31 cellular contexts compared by ENCODE assay signal in genomic region chr6:91911945-91912344, GRCh38.
DNase-seq lines count a peak whose midpoint lies in the region; ATAC-seq and TF ChIP-seq lines count a peak whose summit lies in the region.
"Had no signal": no experiment of that assay in that cellular context is flagged by ENCODE, and none has a peak within 500 bp of the region (broad histone marks: within the 10 kb centered on the region; RNA-seq: fewer than 3 reads in every experiment).

No MANE protein-coding gene starts in this region.

- no peak overlapping the region for H2AFZ ChIP-seq in SK-N-SH (ENCODE audit: low read depth)
- no peak overlapping the region for H2AFZ ChIP-seq in PC-3 (ENCODE audit: low read length)

- H3K27ac ChIP-seq in SK-N-SH (ENCODE audit: low read depth in 2 of 2, low read length in 1 of 2): no peak overlapping the region
- H3K27ac ChIP-seq in PC-3 (ENCODE audit: low read length): no peak overlapping the region
- H3K27ac ChIP-seq: 22Rv1; A549; BLaER1; BLaER1 treated with 17β-estradiol and CSF1 and Interleukin-3, amounts not matched to agents 10 nM and 100 nM; C4-2B had no signal

- TF ChIP-seq EP300 in SK-N-SH (IDR thresholded peaks at IDR 0.05; ENCODE audit: borderline replicate concordance in 1 of 2, low read depth in 1 of 2, low read length in 1 of 2): no peak

- H3F3A ChIP-seq in SK-N-SH (replicated peaks; ENCODE audit: insufficient read depth) (no peaks in the 10 kb centered on the region), PC-3 (ENCODE audit: low read length, unreplicated experiment) (no peaks in the 10 kb centered on the region)

- BruUV-seq in PC-3 (replicated peaks; lab: Mats Ljungman, UMichigan): no TSS peak

- CTCF ChIA-PET in SK-N-SH (lab: Yijun Ruan, JAX) (interaction anchor here (0.8 kb wide), 1 partner anchor 15 kb away, joined by 3 read pairs; no protein-coding TSS in a partner anchor), PC-3 (lab: Charles Lee) (no interaction called here)

- H4K20me1 ChIP-seq in SK-N-SH (ENCODE audit: insufficient read depth) (no peaks in the 10 kb centered on the region), PC-3 (ENCODE audit: low read length) (no peaks in the 10 kb centered on the region)
- H4K20me1 ChIP-seq: BLaER1; BLaER1 treated with 17β-estradiol and CSF1 and Interleukin-3, amounts not matched to agents 10 nM and 100 nM had no signal

- POLR2A ChIA-PET in SK-N-SH (lab: Yijun Ruan, JAX) (no interaction called here), PC-3 (lab: Charles Lee; ENCODE audit: unreplicated experiment) (no interaction called here)

- no peak for TF ChIP-seq RAD21 in SK-N-SH (IDR thresholded peaks at IDR 0.05; ENCODE audit: low read length)

- H3K4me2 ChIP-seq in SK-N-SH (no peak overlapping the region), PC-3 (ENCODE audit: low read length) (no peak overlapping the region)
- H3K4me2 ChIP-seq: A549; BLaER1; BLaER1 treated with 17β-estradiol and CSF1 and Interleukin-3, amounts not matched to agents 10 nM and 100 nM had no signal

- TF ChIP-seq CTCF in SK-N-SH (IDR thresholded peaks at IDR 0.05) (no peak), PC-3 (conservative IDR thresholded peaks at IDR 0.05; ENCODE audit: low read depth, low read length) (no peak)

- intact Hi-C loops in PC-3 (cut with micrococcal nuclease): no loop called here

- 0% methylated on average over 2 of the region's 2 CpGs for WGBS in SK-N-SH (ENCODE audit: low lambda C conversion rate)

- H3K36me3 ChIP-seq in SK-N-SH (replicated peaks in 1 of 2; ENCODE audit: control insufficient read depth in 1 of 2, insufficient read depth in 2 of 2, low read length in 1 of 2) (no peaks in the 10 kb centered on the region), PC-3 (ENCODE audit: low read depth, low read length) (no peaks in the 10 kb centered on the region)
- H3K36me3 ChIP-seq: BE2C; BLaER1; BLaER1 treated with 17β-estradiol and CSF1 and Interleukin-3, amounts not matched to agents 10 nM and 100 nM had no signal

- H3K4me3 ChIP-seq in SK-N-SH (ENCODE audit: low read depth in 2 of 2, low read length in 1 of 2): no peak overlapping the region
- no peak overlapping the region for H3K4me3 ChIP-seq in PC-3 (ENCODE audit: low read length)
- H3K4me3 ChIP-seq: A549; BLaER1; BLaER1 treated with 17β-estradiol and CSF1 and Interleukin-3, amounts not matched to agents 10 nM and 100 nM had no signal

- peak; percentile 59 for DNase-seq in SK-N-DZ (ENCODE audit: low spot score)
- peak; percentile 26 for DNase-seq in SK-N-SH
- no peak for DNase-seq in activated CD8-positive, alpha-beta memory T cell treated with anti-CD3 and anti-CD28 coated beads, Interleukin-2, amount 50 U/mL, for 4 hours
- DNase-seq in kidney glomerular epithelial cell (lab: John Stamatoyannopoulos, UW): no peak
- DNase-seq in PC-3: no peak
- DNase-seq: 8988T; ACHN; AML-193; BE2C; C1 segment of cervical spinal cord; Caco-2; Calu3; CD4-positive, alpha-beta memory T cell; CD4-positive, alpha-beta T cell; CD4-positive, CD25-positive, alpha-beta regulatory T cell; CD8-positive, alpha-beta memory T cell; CD8-positive, alpha-beta T cell; COR-L47; DMS 273 treated with DMSO at 0.1 percent for 48 hours; DMS153; DMS53; DMS79; DMS79 treated with DMSO at 0.1 percent for 48 hours; DND-41; EL had no signal

- H3K4me1 ChIP-seq in SK-N-SH (ENCODE audit: control insufficient read depth in 1 of 2, insufficient read depth in 2 of 2, low read depth in 1 of 2, low read length in 1 of 2) (no peaks in the 10 kb centered on the region), PC-3 (ENCODE audit: insufficient read depth, low read length) (no peaks in the 10 kb centered on the region)
- H3K4me1 ChIP-seq: A549; BLaER1; BLaER1 treated with 17β-estradiol and CSF1 and Interleukin-3, amounts not matched to agents 10 nM and 100 nM; Caco-2 had no signal

- no peaks in the 10 kb centered on the region for H3K79me2 ChIP-seq in SK-N-SH (ENCODE audit: insufficient read depth)
- H3K79me2 ChIP-seq in PC-3 (ENCODE audit: low read length): no peaks in the 10 kb centered on the region

- no peak overlapping the region for H3K9ac ChIP-seq in SK-N-SH
- H3K9ac ChIP-seq in PC-3 (ENCODE audit: low read length): no peak overlapping the region
- H3K9ac ChIP-seq: BLaER1; BLaER1 treated with 17β-estradiol and CSF1 and Interleukin-3, amounts not matched to agents 10 nM and 100 nM had no signal

- H3K9me2 ChIP-seq in SK-N-SH (no peaks in the 10 kb centered on the region), PC-3 (replicated peaks; ENCODE audit: low read length) (no peaks in the 10 kb centered on the region)

- peaks cover 5% of the 10 kb centered on the region; the same call in 1 of the 2 replicates for H3K9me3 ChIP-seq in SK-N-SH
- H3K9me3 ChIP-seq in PC-3 (ENCODE audit: low read length): no peaks in the 10 kb centered on the region
- H3K9me3 ChIP-seq: A549; BE2C; BLaER1; BLaER1 treated with 17β-estradiol and CSF1 and Interleukin-3, amounts not matched to agents 10 nM and 100 nM; Caco-2 had no signal

- ATAC-seq in SK-N-SH treated with all-trans-retinoic acid at 6 μM for 48 hours (no peak), PC-3 (no peak)
- ATAC-seq: A549; CD8-positive, alpha-beta T cell had no signal

- H3K27me3 ChIP-seq in SK-N-SH (ENCODE audit: insufficient read depth) (no peaks in the 10 kb centered on the region), PC-3 (ENCODE audit: low read length) (no peaks in the 10 kb centered on the region)
- H3K27me3 ChIP-seq: BE2C; BLaER1; BLaER1 treated with 17β-estradiol and CSF1 and Interleukin-3, amounts not matched to agents 10 nM and 100 nM had no signal

TF ChIP-seq in SK-N-SH, 30 proteins besides CTCF, POLR2A, EP300 and RAD21 (continues in another document):
- TF ChIP-seq MEF2A (IDR thresholded peaks at IDR 0.05; ENCODE audit: borderline replicate concordance, low read depth) (no peak), USF2 (IDR thresholded peaks at IDR 0.05; ENCODE audit: borderline replicate concordance, low read depth, low read length) (no peak), TAF1 (IDR thresholded peaks at IDR 0.05; ENCODE audit: borderline replicate concordance, low read depth, low read length) (no peak), GATA2 (CRISPR knock-in tag; IDR thresholded peaks at IDR 0.05) (no peak), FOXJ3 (CRISPR knock-in tag; IDR thresholded peaks at IDR 0.05) (no peak), TEAD4 (IDR thresholded peaks at IDR 0.05; ENCODE audit: borderline replicate concordance, insufficient read depth) (no peak), TCF12 (IDR thresholded peaks at IDR 0.05) (no peak), CHD2 (IDR thresholded peaks at IDR 0.05; ENCODE audit: low read length, partially characterized antibody) (no peak), USF1 (IDR thresholded peaks at IDR 0.05; ENCODE audit: borderline replicate concordance, low read depth) (no peak), ELF1 (IDR thresholded peaks at IDR 0.05) (no peak), MXI1 (IDR thresholded peaks at IDR 0.05; ENCODE audit: low read depth, low read length) (no peak), SIN3A (IDR thresholded peaks at IDR 0.05; ENCODE audit: borderline replicate concordance, low read depth, low read length) (no peak)

TF ChIP-seq in SK-N-SH treated with all-trans-retinoic acid at 6 μM for 48 hours, 23 proteins besides CTCF, POLR2A, EP300 and RAD21:
- TF ChIP-seq BACH2 (CRISPR knock-in tag; IDR thresholded peaks at IDR 0.05; ENCODE audit: borderline replicate concordance) (no peak), ZFP3 (CRISPR knock-in tag; IDR thresholded peaks at IDR 0.05) (no peak), ZC3H10 (CRISPR knock-in tag; IDR thresholded peaks at IDR 0.05) (no peak), TCF4 (CRISPR knock-in tag; IDR thresholded peaks at IDR 0.05; ENCODE audit: borderline replicate concordance) (peak; percentile 77; the same call in 1 of the 2 replicates)

Comparison
In these comparisons a context has a peak if more than half of its experiments do, and no peak if none do; other contexts are left out.
1. DNase-seq: peak in SK-N-DZ (single experiment) and SK-N-SH (single experiment); none in activated CD8-positive, alpha-beta memory T cell treated with anti-CD3 and anti-CD28 coated beads, Interleukin-2, amount 50 U/mL, for 4 hours (single experiment), kidney glomerular epithelial cell (single experiment) and PC-3 (single experiment).